17 cellular contexts compared by ENCODE assay signal in the genomic region with DNA sequence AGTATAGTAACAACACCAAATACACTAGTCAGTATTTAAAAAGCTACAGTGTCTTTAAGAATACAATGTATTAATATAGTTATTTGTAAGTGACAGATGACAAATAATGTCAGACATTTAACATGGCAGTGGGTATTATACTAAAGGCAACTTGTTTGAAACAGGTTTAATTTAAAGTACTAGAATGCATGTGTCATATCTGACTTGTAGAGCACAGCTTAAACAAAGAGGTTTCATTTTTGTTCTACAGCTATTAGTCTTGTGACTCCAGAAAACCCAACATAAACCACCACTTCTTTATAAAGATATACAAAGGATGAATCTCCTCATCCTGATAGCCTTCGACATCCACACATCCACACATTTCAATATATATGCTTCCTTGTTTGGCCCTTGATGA.
"Had no signal": no experiment of that assay in that cellular context is flagged by ENCODE, and none has a peak within 500 bp of the region (broad histone marks: within the 10 kb centered on the region; RNA-seq: fewer than 3 reads in every experiment).

No MANE protein-coding gene starts in this region.

- H3K27ac Mint-ChIP-seq: activated B cell treated with CpG ODN at 0.5 μM for 24 hours; activated CD4-positive, alpha-beta memory T cell treated with anti-CD3 and anti-CD28 coated beads for 36 hours; activated naive CD4-positive, alpha-beta T cell treated with anti-CD3 and anti-CD28 coated beads for 36 hours; activated T-cell treated with anti-CD3 and anti-CD28 coated beads, Interleukin-2, amount 50 U/mL, for 24 hours had no signal

- DNase-seq: activated B cell treated with CpG ODN at 0.5 μM for 24 hours; activated CD4-positive, alpha-beta memory T cell treated with anti-CD3 and anti-CD28 coated beads for 36 hours; activated CD4-positive, alpha-beta T cell treated with anti-CD3 and anti-CD28 coated beads for 4 hours; activated naive CD4-positive, alpha-beta T cell treated with anti-CD3 and anti-CD28 coated beads for 36 hours; activated T-cell treated with anti-CD3 and anti-CD28 coated beads, Interleukin-2, amount 50 U/mL, for 24 hours; anterior cingulate cortex; brain microvascular endothelial cell; colonic mucosa; heart right ventricle; left lung; right cardiac atrium; stimulated activated CD4-positive, alpha-beta T cell treated with anti-CD3 and anti-CD28 coated beads, Interleukin-2, amount 100 ng/mL, for 24 hours; stimulated activated naive CD4-positive, alpha-beta T cell treated with Interleukin-2 at 50 U/mL for 16 hours; thyroid gland had no signal

- H3K4me3 ChIP-seq: colonic mucosa, gastroesophageal sphincter, heart right ventricle, left lung, prostate gland, thyroid gland had no signal

- H3K27me3 ChIP-seq: brain microvascular endothelial cell, colonic mucosa, gastroesophageal sphincter, heart right ventricle, left lung, thyroid gland had no signal

- H3K9me3 ChIP-seq: colonic mucosa, prostate gland, thyroid gland had no signal

- H3K4me1 Mint-ChIP-seq: activated B cell treated with CpG ODN at 0.5 μM for 24 hours; central memory CD8-positive, alpha-beta T cell had no signal

- H3K36me3 ChIP-seq: brain microvascular endothelial cell, colonic mucosa, gastroesophageal sphincter, heart right ventricle, left lung, prostate gland, thyroid gland had no signal

- H3K27me3 Mint-ChIP-seq: activated CD4-positive, alpha-beta memory T cell treated with anti-CD3 and anti-CD28 coated beads for 36 hours; activated T-cell treated with anti-CD3 and anti-CD28 coated beads, Interleukin-2, amount 50 U/mL, for 24 hours; central memory CD8-positive, alpha-beta T cell had no signal

- H3K27ac ChIP-seq: brain microvascular endothelial cell, colonic mucosa, gastroesophageal sphincter, heart right ventricle, left lung, prostate gland, thyroid gland had no signal

- H3K4me3 Mint-ChIP-seq: activated B cell treated with CpG ODN at 0.5 μM for 24 hours; activated CD4-positive, alpha-beta memory T cell treated with anti-CD3 and anti-CD28 coated beads for 36 hours; activated naive CD4-positive, alpha-beta T cell treated with anti-CD3 and anti-CD28 coated beads for 36 hours; activated T-cell treated with anti-CD3 and anti-CD28 coated beads, Interleukin-2, amount 50 U/mL, for 24 hours; central memory CD8-positive, alpha-beta T cell had no signal

- H3K4me1 ChIP-seq: colonic mucosa, heart right ventricle, left lung, prostate gland, thyroid gland had no signal

- ATAC-seq: gastroesophageal sphincter, heart right ventricle, left lung, right cardiac atrium had no signal
